Comparison of ENCODE assay signal across 23 cellular contexts in the genomic region with DNA sequence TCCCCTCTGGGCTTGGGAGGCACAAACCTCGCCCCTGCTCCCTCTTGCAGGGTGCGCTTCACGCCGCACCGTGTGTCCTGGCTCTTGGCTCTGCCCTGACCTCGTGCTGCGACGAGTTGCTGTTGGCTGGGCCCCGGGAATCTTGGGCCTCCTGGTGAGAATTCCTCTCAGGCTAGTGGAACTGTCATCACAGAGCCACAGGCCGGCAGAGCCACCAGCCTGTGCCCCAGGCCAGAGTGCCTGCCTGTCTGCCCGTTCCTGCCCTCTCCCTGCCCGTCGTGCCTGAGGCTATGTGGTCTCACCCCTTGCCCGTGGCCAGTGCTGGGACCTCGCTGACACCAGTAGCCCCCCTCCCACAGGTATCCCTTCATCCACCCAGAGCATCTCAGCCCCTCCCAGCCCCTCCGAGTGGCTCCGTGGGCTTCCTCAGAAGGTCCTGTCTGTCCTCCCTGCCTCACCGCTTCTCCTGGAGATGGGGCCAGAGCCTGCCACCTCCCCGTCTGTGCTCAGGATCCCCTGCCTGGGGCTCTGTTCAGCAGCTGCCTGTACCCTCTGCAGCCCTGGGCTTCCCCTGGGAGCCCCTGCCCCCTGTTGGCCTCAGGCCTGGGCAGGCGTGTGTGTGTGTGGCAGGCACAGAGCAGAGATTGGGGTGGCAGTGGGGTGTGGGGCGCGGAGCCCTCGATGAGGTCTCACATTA. TPM values are rescaled to one million over a fixed set of nuclear protein-coding genes. Genes with fewer than 3 reads are reported as not detected.
DNase-seq lines count a peak whose midpoint lies in the region; ATAC-seq, FAIRE-seq and TF ChIP-seq lines count a peak whose summit lies in the region.
"Had no signal": no experiment of that assay in that cellular context is flagged by ENCODE, and none has a peak within 500 bp of the region (broad histone marks: within the 10 kb centered on the region; RNA-seq: fewer than 3 reads in every experiment).

No MANE protein-coding gene starts in this region.

- DNase-seq in heart left ventricle (peak in 1 of 5 donors; percentile 53), Right ventricle myocardium superior (no peak), mesendoderm (no peak), DMS114 treated with DMSO at 0.1 percent for 48 hours (lab: John Stamatoyannopoulos, UW; ENCODE audit: unreplicated experiment) (no peak), medulla oblongata (ENCODE audit: extremely low spot score) (no peak), H54 (ENCODE audit: insufficient read length, low spot score) (no peak)
- DNase-seq in activated T-cell treated with anti-CD3 and anti-CD28 coated beads, Interleukin-2, amount 50 U/mL, for 4 hours, result no peak
- DNase-seq: activated gamma-delta T cell treated with Interleukin-2 at 50 U/mL for 16 hours; aorta; CD4-positive, alpha-beta T cell; DND-41; foreskin melanocyte; lower lobe of right lung; naive B cell; NCI-H1694; NCI-H446; stimulated activated naive CD4-positive, alpha-beta T cell had no signal

- TF ChIP-seq POLR2A in heart left ventricle (IDR thresholded peaks at IDR 0.05) (no peak), H54 (IDR thresholded peaks at IDR 0.05; ENCODE audit: low read depth, low read length) (no peak)

- no peak overlapping the region for H2BK15ac ChIP-seq in mesendoderm (replicated peaks; ENCODE audit: low read depth)

- H3K27ac ChIP-seq in heart left ventricle (peak overlapping the region in 8 of 12 donors; percentile 24 to 97 (median 90)), cingulate gyrus (ENCODE audit: low read depth, low read length) (peak overlapping the region; percentile 47), mesendoderm (ENCODE audit: low read depth, low read length) (peak overlapping the region; percentile 32)
- H3K27ac ChIP-seq: lower lobe of right lung, SJSA1, upper lobe of left lung had no signal

- H3K36me3 ChIP-seq in heart left ventricle (peaks cover 0 to 7% (median 0%) of the 10 kb centered on the region in 9 donors), mesendoderm (ENCODE audit: control insufficient read depth, insufficient read depth, low read length) (no peaks in the 10 kb centered on the region)
- H3K36me3 ChIP-seq: lower lobe of right lung had no signal

- H2BK120ac ChIP-seq in mesendoderm (ENCODE audit: low read depth, low read length), result no peak overlapping the region

- no peaks in the 10 kb centered on the region for H3K9me3 ChIP-seq in heart left ventricle
- H3K9me3 ChIP-seq: lower lobe of right lung, SJSA1, upper lobe of left lung had no signal

- ATAC-seq in heart left ventricle (no peak), Right ventricle myocardium superior (ENCODE audit: poor library complexity) (no peak)
- ATAC-seq in activated T-cell treated with anti-CD3 and anti-CD28 coated beads, Interleukin-2, amount 50 U/mL, for 4 hours, result no peak
- ATAC-seq: lower lobe of right lung had no signal

- H3K4me3 Mint-ChIP-seq in activated T-cell treated with anti-CD3 and anti-CD28 coated beads, Interleukin-2, amount 50 U/mL, for 4 hours, result no peak overlapping the region
- H3K4me3 Mint-ChIP-seq: CD4-positive, alpha-beta T cell; naive B cell had no signal

- H3K4me1 ChIP-seq in heart left ventricle, result peaks cover 0 to 83% (median 47%) of the 10 kb centered on the region in 12 donors
- peaks cover 7% of the 10 kb centered on the region for H3K4me1 ChIP-seq in mesendoderm (ENCODE audit: control insufficient read depth, low read depth, low read length)

- FAIRE-seq in H54 (lab: Jason Lieb, UNC), result no peak
- FAIRE-seq: colon, HTR-8/SVneo had no signal

- H2AK5ac ChIP-seq in mesendoderm (ENCODE audit: low read length), result no peak overlapping the region

- H2BK5ac ChIP-seq in mesendoderm (ENCODE audit: low read length), result no peak overlapping the region

- H3K36me3 Mint-ChIP-seq in activated T-cell treated with anti-CD3 and anti-CD28 coated beads, Interleukin-2, amount 50 U/mL, for 4 hours (ENCODE audit: insufficient read depth), result no peaks in the 10 kb centered on the region
- H3K36me3 Mint-ChIP-seq: naive B cell had no signal

- peak overlapping the region; percentile 73 for H3K56ac ChIP-seq in mesendoderm (ENCODE audit: low read length)

- H3K27me3 ChIP-seq in heart left ventricle (no peaks in the 10 kb centered on the region), mesendoderm (ENCODE audit: insufficient read depth, low read length, poor library complexity) (no peaks in the 10 kb centered on the region)
- H3K27me3 ChIP-seq: SJSA1, upper lobe of left lung had no signal

- H3K23ac ChIP-seq in mesendoderm (ENCODE audit: low read length), result no peak overlapping the region

- TF ChIP-seq CTCF in heart left ventricle (IDR thresholded peaks at IDR 0.05), result no peak

- H3K4me3 ChIP-seq in heart left ventricle (peak overlapping the region in 1 of 12 donors; percentile 37), mesendoderm (ENCODE audit: low read length) (no peak overlapping the region)
- H3K4me3 ChIP-seq: lower lobe of right lung, SJSA1, upper lobe of left lung had no signal

- H3K4me2 ChIP-seq in mesendoderm (ENCODE audit: low read length), result no peak overlapping the region

- H3K79me2 ChIP-seq in mesendoderm (ENCODE audit: control insufficient read depth, insufficient read depth, low read length), result peaks cover 12% of the 10 kb centered on the region

- H4K8ac ChIP-seq in mesendoderm (ENCODE audit: low read depth, low read length), result no peak overlapping the region

- H3K4me1 Mint-ChIP-seq in activated T-cell treated with anti-CD3 and anti-CD28 coated beads, Interleukin-2, amount 50 U/mL, for 4 hours (ENCODE audit: low read depth), result peaks cover 33% of the 10 kb centered on the region

- no peaks in the 10 kb centered on the region for H3K9me3 Mint-ChIP-seq in activated T-cell treated with anti-CD3 and anti-CD28 coated beads, Interleukin-2, amount 50 U/mL, for 4 hours
- H3K9me3 Mint-ChIP-seq: CD4-positive, alpha-beta T cell; naive B cell had no signal

- H3K9ac ChIP-seq in mesendoderm (ENCODE audit: low read length), result peak overlapping the region; percentile 17

- H4K5ac ChIP-seq in mesendoderm (ENCODE audit: low read length), result no peak overlapping the region

- H3K4ac ChIP-seq in mesendoderm (ENCODE audit: low read depth, low read length), result no peak overlapping the region

- H3K27me3 Mint-ChIP-seq in activated T-cell treated with anti-CD3 and anti-CD28 coated beads, Interleukin-2, amount 50 U/mL, for 4 hours (ENCODE audit: low read depth), result no peaks in the 10 kb centered on the region
- H3K27me3 Mint-ChIP-seq: CD4-positive, alpha-beta T cell; naive B cell had no signal

- WGBS in heart left ventricle, 4 donors, result 68 to 82% (median 72%) methylated on average over 16 to 23 of the region's 23 CpGs
- WGBS in mesendoderm (ENCODE audit: extremely low coverage, insufficient coverage, low lambda C conversion rate), result no CpG with 5 or more reads among the region's 23 CpGs

- H3K79me1 ChIP-seq in mesendoderm (ENCODE audit: low read length), result peaks cover 10% of the 10 kb centered on the region

- no peak overlapping the region for H3K18ac ChIP-seq in mesendoderm (ENCODE audit: low read length)

- intact Hi-C loops in heart left ventricle (cut with DNase I) (no loop called here), Right ventricle myocardium superior (cut with DNase I) (no loop called here)

RNA-seq across cellular contexts. Expression of gene NDUFB7, which starts 13.3 kb away (rescaled TPM):
- 1,000 to 10,000 TPM in 1 of 9 donors, 100 to 1,000 TPM in 8; 290 to 1,084 (median 402) TPM for total RNA-seq in heart left ventricle
- polyA plus RNA-seq in heart left ventricle, result 1,000 to 10,000 TPM in 1 of 2 donors, 100 to 1,000 TPM in 1; 782 to 1,747 TPM
- 533 TPM for total RNA-seq in Right ventricle myocardium superior
- 158 TPM for polyA plus RNA-seq in mesendoderm (2013, experiment 1 of 2)
- 164 TPM for polyA plus RNA-seq in mesendoderm (2013, experiment 2 of 2)
- 100 to 1,000 TPM; 161 to 213 (median 175) TPM for total RNA-seq in activated T-cell treated with anti-CD3 and anti-CD28 coated beads, Interleukin-2, amount 50 U/mL, for 4 hours

RNA-seq across cellular contexts. Expression of gene CLEC17A, which starts 24.4 kb away (rescaled TPM):
- total RNA-seq in heart left ventricle (under 1 TPM in 1 of 9 donors, not detected in 8; 0.10 TPM), Right ventricle myocardium superior (not detected)
- not detected for polyA plus RNA-seq in heart left ventricle
- 0.03 TPM for polyA plus RNA-seq in mesendoderm (2013, experiment 1 of 2)
- not detected for polyA plus RNA-seq in mesendoderm (2013, experiment 2 of 2)
- 1 to 10 TPM in 2 of 3 donors, under 1 TPM in 1; 0.95 to 2.3 (median 1.3) TPM for total RNA-seq in activated T-cell treated with anti-CD3 and anti-CD28 coated beads, Interleukin-2, amount 50 U/mL, for 4 hours
- total RNA-seq: CD4-positive, alpha-beta T cell; lower lobe of right lung; pulmonary artery endothelial cell; upper lobe of left lung had no signal
- polyA plus RNA-seq: aorta had no signal

RNA-seq across cellular contexts. Expression of gene TECR, which starts 29.1 kb away (rescaled TPM):
- total RNA-seq in heart left ventricle, result 10 to 100 TPM; 48.1 to 88.4 (median 71.7) TPM
- 100 to 1,000 TPM in 1 of 2 donors, 10 to 100 TPM in 1; 71.4 to 102 TPM for polyA plus RNA-seq in heart left ventricle
- 73.8 TPM for total RNA-seq in Right ventricle myocardium superior
- 154 TPM for polyA plus RNA-seq in mesendoderm (2013, experiment 1 of 2)
- 152 TPM for polyA plus RNA-seq in mesendoderm (2013, experiment 2 of 2)
- 10 to 100 TPM; 92.5 to 96.3 (median 94.6) TPM for total RNA-seq in activated T-cell treated with anti-CD3 and anti-CD28 coated beads, Interleukin-2, amount 50 U/mL, for 4 hours

RNA-seq across cellular contexts. Expression of gene DNAJB1, which starts 40.3 kb away (rescaled TPM):
- total RNA-seq in heart left ventricle, result 10 to 100 TPM; 34.7 to 70.6 (median 44.8) TPM
- polyA plus RNA-seq in heart left ventricle, result 10 to 100 TPM; 27.5 to 69.1 TPM
- total RNA-seq in Right ventricle myocardium superior, result 43.0 TPM
- 28.6 TPM for polyA plus RNA-seq in mesendoderm (2013, experiment 1 of 2)
- 30.0 TPM for polyA plus RNA-seq in mesendoderm (2013, experiment 2 of 2)
- total RNA-seq in activated T-cell treated with anti-CD3 and anti-CD28 coated beads, Interleukin-2, amount 50 U/mL, for 4 hours, result 100 to 1,000 TPM; 119 to 128 (median 120) TPM

Comparison
In these comparisons a context has a peak if more than half of its experiments do, and no peak if none do; other contexts are left out.
1. H3K27ac ChIP-seq: peak in every context shown above with its lines; median percentile 90 in heart left ventricle; 47 in cingulate gyrus; 32 in mesendoderm.